Comparison of ENCODE assay signal across 8 cellular contexts in the genomic region with DNA sequence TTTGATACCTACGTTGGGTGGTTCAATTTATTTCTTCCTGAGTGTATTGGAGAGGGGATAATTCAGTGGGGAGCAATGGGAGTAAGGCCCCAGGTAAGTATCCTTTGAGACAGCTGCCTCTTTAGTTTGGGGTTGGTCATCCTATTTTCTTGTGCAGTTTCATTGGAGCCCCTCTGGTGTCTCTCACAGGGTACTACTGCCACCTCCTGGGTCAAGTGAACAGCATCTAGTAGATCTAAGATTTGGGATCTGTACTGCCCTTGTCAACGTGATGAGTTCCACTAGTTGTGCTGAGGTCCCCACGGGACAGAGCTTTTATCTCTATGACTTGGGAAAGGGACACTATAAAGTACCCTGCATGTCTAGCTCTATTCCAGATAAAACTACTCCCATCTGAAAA.
DNase-seq lines count a peak whose midpoint lies in the region; ATAC-seq and TF ChIP-seq lines count a peak whose summit lies in the region.

No MANE protein-coding gene starts in this region.

- H3K9ac ChIP-seq in IMR-90 (ENCODE audit: low read depth, low read length), result no peak overlapping the region

- TF ChIP-seq RAD21 in IMR-90 (IDR thresholded peaks at IDR 0.05; ENCODE audit: low read length), result peak; percentile 79

- H3K36me3 ChIP-seq in IMR-90 (ENCODE audit: control insufficient read depth, insufficient read depth, low read length), result no peaks in the 10 kb centered on the region
- no peaks in the 10 kb centered on the region for H3K36me3 ChIP-seq in upper lobe of right lung

- POLR2A ChIA-PET in IMR-90 (lab: Charles Lee; ENCODE audit: unreplicated experiment), result no interaction called here

- H3K56ac ChIP-seq in IMR-90 (ENCODE audit: extremely low read depth, insufficient read depth, low read length), result no peak overlapping the region

- no peaks in the 10 kb centered on the region for H3K36me3 Mint-ChIP-seq in effector memory CD8-positive, alpha-beta T cell (ENCODE audit: insufficient read depth)

- H3K4me1 ChIP-seq in IMR-90 (ENCODE audit: control insufficient read depth, insufficient read depth, low read length) (no peaks in the 10 kb centered on the region), upper lobe of right lung (no peaks in the 10 kb centered on the region)

- H3K9me1 ChIP-seq in IMR-90 (ENCODE audit: insufficient read depth, low read length), result no peaks in the 10 kb centered on the region

- no peak overlapping the region for H3K18ac ChIP-seq in IMR-90 (ENCODE audit: low read depth, low read length)

- DNase-seq in NCI-H2196 (lab: John Stamatoyannopoulos, UW; ENCODE audit: unreplicated experiment), result peak; percentile 4
- DNase-seq in NCI-H2196 treated with DMSO at 0.1 percent for 48 hours (lab: John Stamatoyannopoulos, UW; ENCODE audit: unreplicated experiment), result no peak
- peak; percentile 56 for DNase-seq in IMR-90
- peak; percentile 19 for DNase-seq in UCSD-AML1 (lab: John Stamatoyannopoulos, UW; ENCODE audit: unreplicated experiment)
- DNase-seq in effector memory CD8-positive, alpha-beta T cell, result peak; percentile 2 to 23 (median 19)
- DNase-seq in mucosa of gallbladder (ENCODE audit: low spot score), result peak; percentile 12
- no peak for DNase-seq in upper lobe of right lung

- no peak overlapping the region for H3K4me3 Mint-ChIP-seq in effector memory CD8-positive, alpha-beta T cell

- in situ Hi-C loops in IMR-90 (cut with MboI; ENCODE audit: low sequenced_read_pairs), result no loop called here

- WGBS in IMR-90 (ENCODE audit: extremely low coverage in 2 of 2, insufficient read length in 1 of 2), 2 experiments, result no CpG with 5 or more reads among the region's 3 CpGs

- H2BK120ac ChIP-seq in IMR-90 (ENCODE audit: low read depth, low read length), result no peak overlapping the region

- peak; percentile 65 for TF ChIP-seq CTCF in IMR-90 (conservative IDR thresholded peaks at IDR 0.05; ENCODE audit: low read depth, low read length)
- TF ChIP-seq CTCF in upper lobe of right lung (IDR thresholded peaks at IDR 0.05), result peak; percentile 50

- no peak overlapping the region for H4K91ac ChIP-seq in IMR-90 (ENCODE audit: insufficient read depth, low read depth, low read length)

- BruUV-seq in IMR-90 (replicated peaks; lab: Mats Ljungman, UMichigan), result no TSS peak

- no peaks in the 10 kb centered on the region for H4K20me1 ChIP-seq in IMR-90 (ENCODE audit: insufficient read depth, low read length)

- no peak overlapping the region for H3K27ac ChIP-seq in IMR-90 (ENCODE audit: insufficient read depth, low read length)
- H3K27ac ChIP-seq in upper lobe of right lung, result no peak overlapping the region

- H2AK5ac ChIP-seq in IMR-90 (ENCODE audit: low read depth, low read length), result no peak overlapping the region

- peak; percentile 77 for ATAC-seq in GM21515 (IDR thresholded peaks at IDR 0.05; ENCODE audit: unreplicated experiment)
- peak; percentile 87 for ATAC-seq in IMR-90 (ENCODE audit: low read depth)
- ATAC-seq in effector memory CD8-positive, alpha-beta T cell (replicated peaks), result peak; percentile 58
- peak; percentile 82 for ATAC-seq in upper lobe of right lung

- H2AK9ac ChIP-seq in IMR-90 (replicated peaks; ENCODE audit: low read depth, low read length, poor library complexity), result no peak overlapping the region

- no peaks in the 10 kb centered on the region for H3K9me3 Mint-ChIP-seq in effector memory CD8-positive, alpha-beta T cell

- H3K9me3 ChIP-seq in IMR-90 (ENCODE audit: control insufficient read depth, insufficient read depth, low read length), result no peaks in the 10 kb centered on the region
- no peaks in the 10 kb centered on the region for H3K9me3 ChIP-seq in upper lobe of right lung

- no peak overlapping the region for H3K4me2 ChIP-seq in IMR-90 (ENCODE audit: low read depth, low read length)

- no peak overlapping the region for H2BK5ac ChIP-seq in IMR-90 (ENCODE audit: low read depth, low read length, poor library complexity, severe bottlenecking)

- H3K23ac ChIP-seq in IMR-90 (ENCODE audit: low read depth, low read length), result no peak overlapping the region

- H3K4me1 Mint-ChIP-seq in effector memory CD8-positive, alpha-beta T cell (ENCODE audit: low read depth in 2 of 2), result no peaks in the 10 kb centered on the region

- intact Hi-C loops in IMR-90 (cut with micrococcal nuclease), result loop anchor here (1.0 to 5.0 kb wide), 2 partner anchors 80 to 106 kb away; a partner anchor contains a TSS
- intact Hi-C loops in upper lobe of right lung (cut with DNase I), result no loop called here

- no peak overlapping the region for H3K4ac ChIP-seq in IMR-90 (ENCODE audit: low read depth, low read length)

- no peak overlapping the region for H2AFZ ChIP-seq in IMR-90 (replicated peaks; ENCODE audit: low read length, poor library complexity)

- H3K79me1 ChIP-seq in IMR-90 (ENCODE audit: low read depth in 1 of 2, low read length in 2 of 2), result no peaks in the 10 kb centered on the region

- no peak overlapping the region for H3K4me3 ChIP-seq in IMR-90 (ENCODE audit: insufficient read depth, low read depth, low read length)
- no peak overlapping the region for H3K4me3 ChIP-seq in upper lobe of right lung

- H4K5ac ChIP-seq in IMR-90 (ENCODE audit: low read depth, low read length), result no peak overlapping the region

- H3K27ac Mint-ChIP-seq in effector memory CD8-positive, alpha-beta T cell, result no peak overlapping the region

- no peak for TF ChIP-seq POLR2A in IMR-90 (IDR thresholded peaks at IDR 0.05; ENCODE audit: low read depth, low read length)

- H3K27me3 ChIP-seq in IMR-90 (ENCODE audit: control insufficient read depth, insufficient read depth, low read length), result no peaks in the 10 kb centered on the region
- no peaks in the 10 kb centered on the region for H3K27me3 ChIP-seq in upper lobe of right lung

- H3K27me3 Mint-ChIP-seq in effector memory CD8-positive, alpha-beta T cell, result no peaks in the 10 kb centered on the region

- no peak overlapping the region for H4K8ac ChIP-seq in IMR-90 (ENCODE audit: low read depth in 2 of 2, low read length in 2 of 2)

- dilution Hi-C loops in IMR-90 (cut with HindIII; ENCODE audit: low sequenced_read_pairs, unreplicated experiment), result no loop called here

- CTCF ChIA-PET in IMR-90 (lab: Yijun Ruan, JAX), result interaction anchor here (1.8 kb wide), 1 partner anchor 105 kb away, joined by 10 read pairs; no protein-coding TSS in a partner anchor

- no peak overlapping the region for H2BK15ac ChIP-seq in IMR-90 (ENCODE audit: low read depth, low read length)

- no peak overlapping the region for H2BK20ac ChIP-seq in IMR-90 (ENCODE audit: low read depth, low read length)

- H3K14ac ChIP-seq in IMR-90 (replicated peaks; ENCODE audit: low read depth, low read length), result no peak overlapping the region

TF ChIP-seq in IMR-90, 13 proteins besides CTCF, POLR2A, EP300 and RAD21:
- TF ChIP-seq RFX5 (IDR thresholded peaks at IDR 0.05; ENCODE audit: low read depth, low read length) (no peak), SMC3 (IDR thresholded peaks at IDR 0.05; ENCODE audit: low read depth, low read length) (peak; percentile 51)
TF ChIP-seq in IMR-90: peak in this region for 1.

Comparison
In these comparisons a context has a peak if more than half of its experiments do, and no peak if none do; other contexts are left out.
1. DNase-seq: peak in NCI-H2196 (single experiment), IMR-90 (single experiment), UCSD-AML1 (single experiment), effector memory CD8-positive, alpha-beta T cell (3 of 3) and mucosa of gallbladder (single experiment); none in NCI-H2196 treated with DMSO at 0.1 percent for 48 hours (single experiment) and upper lobe of right lung (single experiment).
2. Peak in every context shown above with its lines, with median percentiles within 50 percentile points of each other: ATAC-seq.